In the genomic region with DNA sequence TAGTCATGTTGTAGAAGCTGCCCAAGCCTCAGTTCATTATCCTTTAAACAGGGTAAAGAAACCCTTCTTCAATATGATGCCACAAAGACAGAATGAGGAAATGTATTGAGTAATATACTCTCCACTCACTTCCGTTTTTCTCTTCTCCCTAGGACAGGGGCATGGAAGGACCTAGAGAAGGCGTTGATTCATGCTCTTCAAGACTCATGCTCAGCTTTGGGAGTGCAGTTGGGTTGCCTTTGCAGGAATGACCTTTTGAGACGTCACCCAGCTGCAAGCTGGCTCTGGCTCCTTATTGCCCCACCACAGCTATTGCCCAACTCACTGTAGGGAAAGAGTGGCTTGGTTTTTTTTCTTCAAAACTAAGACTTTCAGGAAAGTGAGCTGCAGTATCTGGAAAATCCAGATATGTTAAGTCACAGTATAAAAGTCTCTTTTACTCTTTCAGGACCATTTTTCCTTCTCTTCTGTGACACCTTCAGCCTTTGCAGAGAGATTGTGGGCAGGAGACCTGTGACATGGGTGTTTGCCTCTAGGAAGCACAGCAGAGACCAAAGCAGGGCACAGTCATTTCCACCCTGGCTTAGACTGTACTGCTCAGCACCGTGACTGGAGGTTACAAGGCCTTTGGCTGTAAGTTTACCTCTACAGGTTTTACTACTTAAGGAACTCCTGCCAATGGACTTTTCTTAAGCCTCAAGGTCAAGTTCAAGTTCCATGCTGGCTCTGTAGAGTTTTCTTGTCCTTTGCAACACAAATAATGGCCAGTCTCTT, we compare ENCODE assay signal across 8 cellular contexts.
DNase-seq lines count a peak whose midpoint lies in the region; ATAC-seq, FAIRE-seq and TF ChIP-seq lines count a peak whose summit lies in the region.

No MANE protein-coding gene starts in this region.

- FAIRE-seq in urothelium cell line (lab: Jason Lieb, UNC), result no peak

- H3K27ac ChIP-seq in HL-60 (replicated peaks) (peak overlapping the region; percentile 93), epithelial cell of prostate (peak overlapping the region; percentile 4)

- peak; percentile 73 for DNase-seq in ELR (ENCODE audit: low read depth)
- DNase-seq in GM20000 (ENCODE audit: low spot score), result peak; percentile 21
- peak; percentile 98 to 100 for DNase-seq in HL-60 (ENCODE audit: low read depth in 1 of 2, low spot score in 1 of 2)
- DNase-seq in epithelial cell of prostate (ENCODE audit: low read depth, low spot score), result peak; percentile 66
- peak; percentile 45 for DNase-seq in stimulated activated naive CD8-positive, alpha-beta T cell treated with anti-CD3 and anti-CD28 coated beads, Interleukin-15, Interleukin-2, amounts not matched to agents 100 U/mL and 50 U/mL, for 24 hours
- no peak for DNase-seq in urothelium cell line (ENCODE audit: low spot score)
- DNase-seq in DMS153 (lab: John Stamatoyannopoulos, UW), result no peak

- peak; percentile 88 for ATAC-seq in stimulated activated naive CD8-positive, alpha-beta T cell treated with anti-CD3 and anti-CD28 coated beads, Interleukin-15, Interleukin-2, amounts not matched to agents 100 U/mL and 50 U/mL, for 24 hours
- no peak for ATAC-seq in GM21528 (IDR thresholded peaks at IDR 0.05; ENCODE audit: low FRiP score, unreplicated experiment)

- no peak overlapping the region for H3K4me3 ChIP-seq in HL-60 (replicated peaks; ENCODE audit: insufficient read depth, low read length)

- H3K27me3 ChIP-seq in HL-60 (ENCODE audit: insufficient read depth, poor library complexity, severe bottlenecking), result no peaks in the 10 kb centered on the region

- TF ChIP-seq CTCF in GM20000 (IDR thresholded peaks at IDR 0.05; ENCODE audit: extremely low read depth, missing control alignments) (no peak), HL-60 (IDR thresholded peaks at IDR 0.05; ENCODE audit: insufficient read depth, low read length) (no peak)

Comparison
In these comparisons a context has a peak if more than half of its experiments do, and no peak if none do; other contexts are left out.
1. DNase-seq: peak in ELR (single experiment), GM20000 (single experiment), HL-60 (2 of 2), epithelial cell of prostate (single experiment) and stimulated activated naive CD8-positive, alpha-beta T cell treated with anti-CD3 and anti-CD28 coated beads, Interleukin-15, Interleukin-2, amounts not matched to agents 100 U/mL and 50 U/mL, for 24 hours (single experiment); none in urothelium cell line (single experiment) and DMS153 (single experiment).